Comparison of ENCODE assay signal across 9 cellular contexts in the genomic region with DNA sequence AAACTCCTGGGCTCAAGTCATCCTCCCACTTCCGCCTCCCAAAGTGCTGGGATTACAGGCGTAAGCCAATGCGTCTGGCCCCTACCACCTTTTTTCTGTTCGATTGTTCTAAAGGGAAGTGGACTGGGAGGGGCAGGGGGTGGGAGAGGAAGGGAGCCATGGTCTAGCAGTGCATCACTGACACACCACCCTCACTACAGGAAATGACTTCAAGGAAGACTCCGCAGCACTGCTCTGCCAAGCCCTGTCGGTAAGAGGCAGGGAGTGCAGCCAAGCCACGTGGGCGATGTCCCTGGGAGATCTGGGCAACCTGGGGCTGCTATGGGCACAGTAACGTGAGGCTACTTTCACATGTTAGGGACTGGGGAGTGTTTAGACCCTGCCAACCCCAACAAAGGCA. TPM values are rescaled to one million over a fixed set of nuclear protein-coding genes. Genes with fewer than 3 reads are reported as not detected.
A peak's percentile ranks its signal among the peaks of the same experiment; 100 is the strongest.
DNase-seq lines count a peak whose midpoint lies in the region; ATAC-seq, FAIRE-seq and TF ChIP-seq lines count a peak whose summit lies in the region.
"Had no signal": no experiment of that assay in that cellular context is flagged by ENCODE, and none has a peak within 500 bp of the region (broad histone marks: within the 10 kb centered on the region; RNA-seq: fewer than 3 reads in every experiment).

No MANE protein-coding gene starts in this region.

- no peak for TF ChIP-seq EP300 in HepG2 (IDR thresholded peaks at IDR 0.05; ENCODE audit: low read depth in 2 of 2, low read length in 2 of 2)
- TF ChIP-seq EP300 in HepG2 (CRISPR knock-in tag; IDR thresholded peaks at IDR 0.05; ENCODE audit: borderline replicate concordance): no peak

- no peak for TF ChIP-seq POLR2A in HepG2 (IDR thresholded peaks at IDR 0.05; ENCODE audit: insufficient read depth in 1 of 2, low read depth in 2 of 2, low read length in 2 of 2)

- TF ChIP-seq RAD21 in HepG2 (CRISPR knock-in tag; IDR thresholded peaks at IDR 0.05): no peak

- H3K4me2 ChIP-seq in GM23338 (no peak overlapping the region), HepG2 (ENCODE audit: low read depth, low read length) (no peak overlapping the region)

- 55% methylated on average over 7 of the region's 9 CpGs for WGBS in HepG2 (ENCODE audit: low lambda C conversion rate)

- H2AFZ ChIP-seq in GM23338 (peak overlapping the region; percentile 87), HepG2 (ENCODE audit: low read length) (no peak overlapping the region)

- DNase-seq in GM23338 (ENCODE audit: low spot score) (peak; percentile 61), T-helper 2 cell (peak in 4 of 5 experiments; percentile 23 to 80 (median 39)), amniotic epithelial cell (ENCODE audit: low read depth) (peak; percentile 8), HepG2 (ENCODE audit: low spot score) (no peak), HuH-7 (ENCODE audit: low spot score) (no peak)
- peak; percentile 18 to 43 for DNase-seq in stimulated activated CD8-positive, alpha-beta memory T cell treated with anti-CD3 and anti-CD28 coated beads, Interleukin-7, amount 100 ng/mL, for 4 hours (ENCODE audit: low read depth in 2 of 2)

- TF ChIP-seq CTCF in GM23338 (conservative IDR thresholded peaks at IDR 0.05; ENCODE audit: low read depth in 2 of 2) (peak; percentile 8 to 26; a peak in 1 of 4 replicates), HepG2 (CRISPR knock-in tag; IDR thresholded peaks at IDR 0.05) (no peak)

- H3K4me1 ChIP-seq in GM23338 (ENCODE audit: insufficient read depth) (no peaks in the 10 kb centered on the region), HepG2 (ENCODE audit: insufficient read depth, low read length) (peaks cover 5% of the 10 kb centered on the region; the same call in 1 of the 2 replicates)

- no peaks in the 10 kb centered on the region for H3F3A ChIP-seq in GM23338 (replicated peaks; ENCODE audit: low read depth)

- H3K9ac ChIP-seq in HepG2 (ENCODE audit: insufficient read depth, low read depth, low read length): no peak overlapping the region

- POLR2A ChIA-PET in HepG2 (lab: Yijun Ruan, JAX): interaction anchor here (1.1 kb wide), 1 partner anchor 33 kb away, joined by 3 read pairs; no protein-coding TSS in a partner anchor

- H3K4me3 Mint-ChIP-seq in GM23338: no peak overlapping the region

- ATAC-seq in GM23338: peak; percentile 91
- no peak; the same call in 2 of the 3 replicates for ATAC-seq in HepG2
- no peak for ATAC-seq in GM18519 (IDR thresholded peaks at IDR 0.05; ENCODE audit: low FRiP score, unreplicated experiment)
- ATAC-seq in HG03280 (IDR thresholded peaks at IDR 0.05; ENCODE audit: unreplicated experiment): no peak

- CTCF ChIA-PET in HepG2 (lab: Yijun Ruan, JAX; ENCODE audit: low intra/inter-chr PET ratio, low total read pairs): no interaction called here

- intact Hi-C loops in HepG2 (cut with micrococcal nuclease; ENCODE audit: unreplicated experiment): no loop called here

- in situ Hi-C loops in HepG2 (cut with HindIII; ENCODE audit: extremely low pct_ligation_motif_present, low pct_unique_long_range_greater_than_20kb): no loop called here

- no peak overlapping the region for H3K27ac Mint-ChIP-seq in GM23338

- H3K36me3 Mint-ChIP-seq in GM23338 (ENCODE audit: low read depth): no peaks in the 10 kb centered on the region

- FAIRE-seq in HepG2 (lab: Jason Lieb, UNC): no peak

- no peaks in the 10 kb centered on the region for H3K4me1 Mint-ChIP-seq in GM23338

- no peaks in the 10 kb centered on the region for H3K27me3 ChIP-seq in GM23338 (ENCODE audit: insufficient read depth)
- 0 out of 5 replicates have a peak, but pooled peaks cover 0 to 4% of the 10 kb centered on the region in 2 experiments for H3K27me3 ChIP-seq in HepG2 (ENCODE audit: control insufficient read depth in 1 of 2, insufficient read depth in 2 of 2, low read length in 2 of 2)

- H3K9me3 Mint-ChIP-seq in GM23338: no peaks in the 10 kb centered on the region; the same call in 2 of the 3 replicates

- no peaks in the 10 kb centered on the region; the same call in 1 of the 2 replicates for H3K9me2 ChIP-seq in GM23338 (ENCODE audit: insufficient read depth)

- no TSS peak for BruUV-seq in HepG2 (replicated peaks; lab: Mats Ljungman, UMichigan)

- H3K9me3 ChIP-seq in HepG2 (ENCODE audit: low read length): no peaks in the 10 kb centered on the region

- no peaks in the 10 kb centered on the region for H3K36me3 ChIP-seq in GM23338 (ENCODE audit: insufficient read depth)
- no peaks in the 10 kb centered on the region for H3K36me3 ChIP-seq in HepG2 (replicated peaks in 1 of 2; ENCODE audit: control insufficient read depth in 1 of 2, insufficient read depth in 2 of 2, low read length in 2 of 2)

- H3K27me3 Mint-ChIP-seq in GM23338 (ENCODE audit: insufficient read depth, low read depth, poor library complexity): peaks cover 8% of the 10 kb centered on the region

- H4K20me1 ChIP-seq in GM23338 (replicated peaks; ENCODE audit: insufficient read depth): no peaks in the 10 kb centered on the region
- no peaks in the 10 kb centered on the region for H4K20me1 ChIP-seq in HepG2 (ENCODE audit: insufficient read depth, low read length)

- no peak overlapping the region for H3K27ac ChIP-seq in GM23338 (ENCODE audit: low read depth)
- no peak overlapping the region for H3K27ac ChIP-seq in HepG2 (ENCODE audit: extremely low read length, insufficient read depth, low read length)

- H3K79me2 ChIP-seq in GM23338 (replicated peaks; ENCODE audit: insufficient read depth): no peaks in the 10 kb centered on the region
- H3K79me2 ChIP-seq in HepG2 (ENCODE audit: insufficient read depth, low read length): no peaks in the 10 kb centered on the region

- H3K4me3 ChIP-seq in GM23338: no peak overlapping the region
- H3K4me3 ChIP-seq in HepG2 (replicated peaks in 1 of 3; ENCODE audit: insufficient read depth in 1 of 3, low read depth in 2 of 3, low read length in 3 of 3): no peak overlapping the region

TF ChIP-seq in GM23338, 12 proteins besides CTCF, POLR2A, EP300 and RAD21 (continues in another document):
- no peak for TF ChIP-seq ZNF114 (CRISPR knock-in tag; IDR thresholded peaks at IDR 0.05)
- no peak for TF ChIP-seq NANOG (IDR thresholded peaks at IDR 0.05; ENCODE audit: borderline replicate concordance)

TF ChIP-seq in HepG2, 621 proteins besides CTCF, POLR2A, EP300 and RAD21:
- TF ChIP-seq ZBTB38 (CRISPR knock-in tag; IDR thresholded peaks at IDR 0.05): no peak
- TF ChIP-seq FOXO1 (CRISPR knock-in tag; IDR thresholded peaks at IDR 0.05): no peak
- TF ChIP-seq GABPA (IDR thresholded peaks at IDR 0.05; ENCODE audit: low read depth, low read length): no peak
- peak; percentile 46 for TF ChIP-seq GABPA (CRISPR knock-in tag; IDR thresholded peaks at IDR 0.05; ENCODE audit: low read depth)
TF ChIP-seq in HepG2: peak in this region for 1.

RNA-seq across cellular contexts. Expression of gene LRRC74A, which starts 18.0 kb away (rescaled TPM):
- not detected in 2 replicates for total RNA-seq in GM23338 (2014; rRNA removed; shearing (Covaris generic))
- polyA plus RNA-seq in GM23338 (2016; fragmentation: Nextera tagmentation; extraction: Ambion mirVana) (not detected in 2 replicates), HepG2 (2011; rRNA removed) (not detected in 2 replicates)
- total RNA-seq in HepG2 (2016; rRNA removed; fragmentation: Illumina TruSeq; extraction: Trizol): not detected in 2 replicates
- total RNA-seq in HepG2 (2016; cell fraction: cytosol; rRNA removed; fragmentation: Illumina TruSeq; extraction: Trizol; ENCODE audit: low read depth): not detected in 2 replicates
- total RNA-seq in HepG2 (2016; cell fraction: insoluble cytoplasmic fraction; rRNA removed; fragmentation: Illumina TruSeq; extraction: Trizol): not detected in 2 replicates
- total RNA-seq in HepG2 (2016; cell fraction: membrane; rRNA removed; fragmentation: Illumina TruSeq; extraction: Trizol): not detected in 2 replicates
- total RNA-seq in HepG2 (2016; cell fraction: nucleus; rRNA removed; fragmentation: Illumina TruSeq; extraction: Trizol): not detected in 2 replicates
- not detected in 2 replicates for polyA plus RNA-seq in HepG2 (2011; cell fraction: cytosol; rRNA removed)
- not detected in 2 replicates for polyA plus RNA-seq in HepG2 (2011; cell fraction: nucleus; rRNA removed)
- polyA plus RNA-seq in HepG2 (2012): not detected in 2 replicates
- polyA plus RNA-seq in HepG2 (2016; cell fraction: cytosol; fragmentation: Illumina TruSeq; extraction: Trizol; ENCODE audit: low read depth): not detected in 2 replicates
- polyA plus RNA-seq in HepG2 (2016; cell fraction: insoluble cytoplasmic fraction; fragmentation: Illumina TruSeq; extraction: Trizol; ENCODE audit: low read depth): not detected in 2 replicates
- polyA plus RNA-seq in HepG2 (2016; cell fraction: membrane; fragmentation: Illumina TruSeq; extraction: Trizol; ENCODE audit: low read depth): not detected in 2 replicates
- not detected in 2 replicates for polyA plus RNA-seq in HepG2 (2016; cell fraction: nucleus; fragmentation: Illumina TruSeq; extraction: Trizol; ENCODE audit: insufficient read depth, low read depth)
- not detected in 2 replicates for polyA minus RNA-seq in HepG2 (2011; rRNA and poly(A)+ RNA removed; ENCODE audit: low replicate concordance)
- not detected in 2 replicates for polyA minus RNA-seq in HepG2 (2011; cell fraction: cytosol; rRNA and poly(A)+ RNA removed)
- not detected in 2 replicates for polyA minus RNA-seq in HepG2 (2011; cell fraction: nucleus; rRNA and poly(A)+ RNA removed)
- total RNA-seq: mononuclear cell had no signal

RNA-seq across cellular contexts. Expression of gene ANGEL1, which starts 31.5 kb away (rescaled TPM):
- total RNA-seq in GM23338 (2014; rRNA removed; shearing (Covaris generic)): 22.2 and 31.6 TPM in 2 replicates
- polyA plus RNA-seq in GM23338 (2016; fragmentation: Nextera tagmentation; extraction: Ambion mirVana) (4.6 and 5.3 TPM in 2 replicates), HepG2 (2011; rRNA removed) (20.1 and 22.0 TPM in 2 replicates)
- total RNA-seq in HepG2 (2016; rRNA removed; fragmentation: Illumina TruSeq; extraction: Trizol): 9.0 and 14.3 TPM in 2 replicates
- 2.0 and 2.3 TPM in 2 replicates for total RNA-seq in HepG2 (2016; cell fraction: cytosol; rRNA removed; fragmentation: Illumina TruSeq; extraction: Trizol; ENCODE audit: low read depth)
- total RNA-seq in HepG2 (2016; cell fraction: insoluble cytoplasmic fraction; rRNA removed; fragmentation: Illumina TruSeq; extraction: Trizol): 7.0 and 14.3 TPM in 2 replicates
- total RNA-seq in HepG2 (2016; cell fraction: membrane; rRNA removed; fragmentation: Illumina TruSeq; extraction: Trizol): 4.2 and 4.3 TPM in 2 replicates
- 17.7 and 19.8 TPM in 2 replicates for total RNA-seq in HepG2 (2016; cell fraction: nucleus; rRNA removed; fragmentation: Illumina TruSeq; extraction: Trizol)
- polyA plus RNA-seq in HepG2 (2011; cell fraction: cytosol; rRNA removed): 14.1 and 15.1 TPM in 2 replicates
- polyA plus RNA-seq in HepG2 (2011; cell fraction: nucleus; rRNA removed): 24.3 and 28.3 TPM in 2 replicates
- 9.5 and 10.1 TPM in 2 replicates for polyA plus RNA-seq in HepG2 (2012)
- 1.2 and 1.4 TPM in 2 replicates for polyA plus RNA-seq in HepG2 (2016; cell fraction: cytosol; fragmentation: Illumina TruSeq; extraction: Trizol; ENCODE audit: low read depth)
- 5.4 and 6.6 TPM in 2 replicates for polyA plus RNA-seq in HepG2 (2016; cell fraction: insoluble cytoplasmic fraction; fragmentation: Illumina TruSeq; extraction: Trizol; ENCODE audit: low read depth)
- 1.6 and 1.7 TPM in 2 replicates for polyA plus RNA-seq in HepG2 (2016; cell fraction: membrane; fragmentation: Illumina TruSeq; extraction: Trizol; ENCODE audit: low read depth)
- 20.3 and 21.5 TPM in 2 replicates for polyA plus RNA-seq in HepG2 (2016; cell fraction: nucleus; fragmentation: Illumina TruSeq; extraction: Trizol; ENCODE audit: insufficient read depth, low read depth)
- 49.6 and 66.8 TPM in 2 replicates for polyA minus RNA-seq in HepG2 (2011; rRNA and poly(A)+ RNA removed; ENCODE audit: low replicate concordance)
- polyA minus RNA-seq in HepG2 (2011; cell fraction: cytosol; rRNA and poly(A)+ RNA removed): 12.2 and 12.8 TPM in 2 replicates
- 26.4 and 31.6 TPM in 2 replicates for polyA minus RNA-seq in HepG2 (2011; cell fraction: nucleus; rRNA and poly(A)+ RNA removed)

Comparison
In these comparisons a context has a peak if more than half of its experiments do, and no peak if none do; other contexts are left out.
1. DNase-seq: peak in GM23338 (single experiment), T-helper 2 cell (4 of 5), amniotic epithelial cell (single experiment) and stimulated activated CD8-positive, alpha-beta memory T cell treated with anti-CD3 and anti-CD28 coated beads, Interleukin-7, amount 100 ng/mL, for 4 hours (2 of 2); none in HepG2 (single experiment) and HuH-7 (single experiment).